ENCODE assay signal across 9 cellular contexts in the genomic region with DNA sequence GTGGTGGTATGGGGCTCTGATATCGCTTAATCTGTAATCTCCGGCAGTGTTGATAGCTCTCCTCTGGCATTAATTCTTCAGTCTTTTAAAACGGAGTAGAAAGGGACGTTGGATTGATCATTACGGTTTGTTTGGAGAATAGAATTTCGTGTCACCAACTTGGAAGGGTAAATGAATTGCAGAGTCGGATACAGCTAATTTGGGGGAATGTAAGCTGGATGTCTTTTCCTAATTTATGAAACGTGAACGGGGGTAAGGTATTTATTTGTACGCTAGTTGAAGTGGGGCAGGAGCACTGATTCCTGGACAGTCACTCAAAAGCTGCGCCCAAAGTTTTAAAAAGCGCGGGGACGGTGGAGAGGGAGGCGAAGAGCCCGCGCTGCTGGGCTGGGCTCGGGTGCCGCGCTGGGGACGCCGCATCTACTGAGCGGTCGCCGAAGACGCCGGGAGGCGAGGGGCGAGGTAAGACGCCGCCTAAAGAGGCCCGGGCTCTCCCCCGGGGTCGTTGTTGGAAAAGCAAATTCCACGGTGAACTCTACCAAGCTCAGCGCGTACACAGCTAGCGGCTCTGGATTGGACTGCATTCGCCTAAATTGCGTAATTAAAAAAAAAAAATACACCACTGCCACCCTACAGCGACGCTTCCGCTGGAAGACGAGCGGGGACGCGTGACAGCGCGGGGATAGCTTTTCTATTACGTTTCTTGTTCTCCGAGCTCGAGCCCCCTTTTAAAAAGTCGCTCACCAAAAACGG.
DNase-seq lines count a peak whose midpoint lies in the region; ATAC-seq, FAIRE-seq and TF ChIP-seq lines count a peak whose summit lies in the region.
"Had no signal": no experiment of that assay in that cellular context is flagged by ENCODE, and none has a peak within 500 bp of the region (broad histone marks: within the 10 kb centered on the region; RNA-seq: fewer than 3 reads in every experiment).

No MANE protein-coding gene starts in this region.

- dilution Hi-C loops in endothelial cell of umbilical vein (cut with MboI; ENCODE audit: extremely low pct_ligation_motif_present, low sequenced_read_pairs), result no loop called here

- H3K36me3 Mint-ChIP-seq in activated CD4-positive, alpha-beta memory T cell treated with anti-CD3 and anti-CD28 coated beads for 36 hours, result no peaks in the 10 kb centered on the region
- H3K36me3 Mint-ChIP-seq in naive thymus-derived CD8-positive, alpha-beta T cell, result peaks cover 0 to 5% (median 0%) of the 10 kb centered on the region in 3 donors

- peak overlapping the region; percentile 2; the same call in 1 of the 2 replicates for H3K9ac ChIP-seq in HUES48 (ENCODE audit: low read depth, low read length)
- no peak overlapping the region for H3K9ac ChIP-seq in endothelial cell of umbilical vein (replicated peaks; ENCODE audit: extremely low read depth, insufficient read depth, low read length)

- H3K27me3 Mint-ChIP-seq in activated CD4-positive, alpha-beta memory T cell treated with anti-CD3 and anti-CD28 coated beads for 36 hours, result peaks cover 37% of the 10 kb centered on the region
- H3K27me3 Mint-ChIP-seq in naive thymus-derived CD8-positive, alpha-beta T cell, result peaks cover 41 to 75% (median 66%) of the 10 kb centered on the region in 5 donors

- CTCF ChIA-PET in activated CD4-positive, alpha-beta memory T cell treated with anti-CD3 and anti-CD28 coated beads for 36 hours (lab: Charles Lee), result interaction anchor here (1.2 to 3.0 kb wide), 6 partner anchors 11 to 563 kb away, joined by 6 to 23 read pairs (median 9); partner anchors contain the start of gene PRDM1
- CTCF ChIA-PET in endothelial cell of umbilical vein (lab: Charles Lee), result interaction anchor here (0.8 to 3.1 kb wide), 5 partner anchors 10 to 563 kb away, joined by 3 to 21 read pairs (median 4); no protein-coding TSS in a partner anchor

- peaks cover 30% of the 10 kb centered on the region for H3K4me1 Mint-ChIP-seq in activated CD4-positive, alpha-beta memory T cell treated with anti-CD3 and anti-CD28 coated beads for 36 hours (ENCODE audit: low read depth)
- H3K4me1 Mint-ChIP-seq in naive thymus-derived CD8-positive, alpha-beta T cell, result peaks cover 17 to 35% (median 25%) of the 10 kb centered on the region in 4 donors

- no peaks in the 10 kb centered on the region for H4K20me1 ChIP-seq in endothelial cell of umbilical vein (replicated peaks; ENCODE audit: control insufficient read depth, extremely low read depth, insufficient read depth, low read length)

- no peak for TF ChIP-seq POLR2A in endothelial cell of umbilical vein (IDR thresholded peaks at IDR 0.05; ENCODE audit: low read depth, low read length)
- TF ChIP-seq POLR2A in uterus (IDR thresholded peaks at IDR 0.05), result no peak

- intact Hi-C loops in activated CD4-positive, alpha-beta memory T cell treated with anti-CD3 and anti-CD28 coated beads for 36 hours (cut with micrococcal nuclease), result loop anchor here (5.0 to 10.0 kb wide), 5 partner anchors 182 to 539 kb away; no protein-coding TSS in a partner anchor
- intact Hi-C loops in endothelial cell of umbilical vein (cut with micrococcal nuclease) (loop anchor here (2.0 to 10.0 kb wide), 5 partner anchors 201 to 561 kb away; no protein-coding TSS in a partner anchor), uterus (cut with DNase I; ENCODE audit: low total_unique reads) (no loop called here)

- no peak for FAIRE-seq in endothelial cell of umbilical vein (lab: Jason Lieb, UNC)
- FAIRE-seq: endometrium had no signal

- H3K27ac ChIP-seq in HUES48 (ENCODE audit: low read depth, low read length), result no peak overlapping the region
- H3K27ac ChIP-seq in endothelial cell of umbilical vein (ENCODE audit: insufficient read depth, low read depth, low read length), result no peak overlapping the region
- peak overlapping the region; percentile 87 to 91 for H3K27ac ChIP-seq in uterus

- H3K4me3 Mint-ChIP-seq in activated CD4-positive, alpha-beta memory T cell treated with anti-CD3 and anti-CD28 coated beads for 36 hours, result peak overlapping the region; percentile 82
- H3K4me3 Mint-ChIP-seq in naive thymus-derived CD8-positive, alpha-beta T cell, result peak overlapping the region; percentile 88 to 98 (median 92)

- H3K36me3 ChIP-seq in HUES48 (ENCODE audit: control insufficient read depth, insufficient read depth, low read length), result no peaks in the 10 kb centered on the region
- H3K36me3 ChIP-seq in endothelial cell of umbilical vein (ENCODE audit: control insufficient read depth in 2 of 2, extremely low read depth in 1 of 2, insufficient read depth in 2 of 2, low read length in 2 of 2), result no peaks in the 10 kb centered on the region
- no peaks in the 10 kb centered on the region for H3K36me3 ChIP-seq in uterus

- peak overlapping the region; percentile 87 for H2AFZ ChIP-seq in endothelial cell of umbilical vein (ENCODE audit: low read depth, low read length)

- TF ChIP-seq CTCF in AG10803 (conservative IDR thresholded peaks at IDR 0.05; ENCODE audit: low read length) (no peak; the same call in 1 of the 2 replicates), endothelial cell of umbilical vein (IDR thresholded peaks at IDR 0.05; ENCODE audit: extremely low read depth in 1 of 2, insufficient read depth in 1 of 2, low read depth in 1 of 2, low read length in 2 of 2) (no peak), uterus (IDR thresholded peaks at IDR 0.05) (no peak)

- H3K4me3 ChIP-seq in AG10803 (ENCODE audit: low read length) (peak overlapping the region; percentile 82), HUES48 (ENCODE audit: low read depth, low read length) (peak overlapping the region; percentile 70), endothelial cell of umbilical vein (replicated peaks in 1 of 3; ENCODE audit: insufficient read depth in 1 of 3, low read depth in 1 of 3, low read length in 3 of 3) (peak overlapping the region; percentile 48 to 64 (median 52)), uterus (peak overlapping the region; percentile 60 to 64)

- peak; percentile 27 to 48 for ATAC-seq in naive thymus-derived CD8-positive, alpha-beta T cell
- ATAC-seq in GM21390 (IDR thresholded peaks at IDR 0.05; ENCODE audit: unreplicated experiment), result no peak

- DNase-seq in AG10803 (ENCODE audit: low read depth) (peak; percentile 66), endothelial cell of umbilical vein (ENCODE audit: low read depth, low spot score) (peak; percentile 4), uterus (peak; percentile 21 to 45), putamen (ENCODE audit: low spot score) (no peak)
- peak; percentile 66 for DNase-seq in activated CD4-positive, alpha-beta memory T cell treated with anti-CD3 and anti-CD28 coated beads for 36 hours
- peak in 9 of 10 donors; percentile 21 to 67 (median 43) for DNase-seq in naive thymus-derived CD8-positive, alpha-beta T cell

- no peaks in the 10 kb centered on the region for H3K9me3 Mint-ChIP-seq in activated CD4-positive, alpha-beta memory T cell treated with anti-CD3 and anti-CD28 coated beads for 36 hours
- H3K9me3 Mint-ChIP-seq in naive thymus-derived CD8-positive, alpha-beta T cell, result peaks cover 0 to 5% (median 0%) of the 10 kb centered on the region in 9 donors

- no TSS peak for BruUV-seq in endothelial cell of umbilical vein (replicated peaks; lab: Mats Ljungman, UMichigan)

- peaks cover 95% of the 10 kb centered on the region for H3K27me3 ChIP-seq in HUES48 (ENCODE audit: control insufficient read depth, insufficient read depth, low read length)
- H3K27me3 ChIP-seq in endothelial cell of umbilical vein (ENCODE audit: control insufficient read depth in 2 of 2, insufficient read depth in 2 of 2, low read length in 2 of 2), result peaks cover 73 to 86% of the 10 kb centered on the region in 2 experiments
- H3K27me3 ChIP-seq in uterus, result peaks cover 0 to 27% of the 10 kb centered on the region in 2 donors

- H3K79me2 ChIP-seq in endothelial cell of umbilical vein (ENCODE audit: control insufficient read depth, insufficient read depth, low read length), result no peaks in the 10 kb centered on the region

- H3K9me1 ChIP-seq in endothelial cell of umbilical vein (replicated peaks; ENCODE audit: control insufficient read depth, extremely low read depth, insufficient read depth, low read length), result no peaks in the 10 kb centered on the region

- H3K4me2 ChIP-seq in endothelial cell of umbilical vein (ENCODE audit: insufficient read depth, low read length), result peak overlapping the region; percentile 87

- POLR2A ChIA-PET in activated CD4-positive, alpha-beta memory T cell treated with anti-CD3 and anti-CD28 coated beads for 36 hours (lab: Charles Lee), result interaction anchor here (0.6 to 4.7 kb wide), 10 partner anchors 12 to 261 kb away, joined by 3 to 59 read pairs (median 4); partner anchors contain the start of gene PRDM1
- POLR2A ChIA-PET in endothelial cell of umbilical vein (lab: Charles Lee), result interaction anchor here (1.1 kb wide), 1 partner anchor 562 kb away, joined by 3 read pairs; no protein-coding TSS in a partner anchor
- POLR2A ChIA-PET in naive thymus-derived CD8-positive, alpha-beta T cell (lab: Charles Lee), result interaction anchor here (0.7 to 3.0 kb wide), 6 partner anchors 11 to 331 kb away, joined by 3 to 18 read pairs (median 5); partner anchors contain the start of gene ATG5

- H3K27ac Mint-ChIP-seq in activated CD4-positive, alpha-beta memory T cell treated with anti-CD3 and anti-CD28 coated beads for 36 hours, result peak overlapping the region; percentile 82
- H3K27ac Mint-ChIP-seq in naive thymus-derived CD8-positive, alpha-beta T cell, result peak overlapping the region in 6 of 10 donors; percentile 44 to 82 (median 68)

- H3K9me3 ChIP-seq in HUES48 (ENCODE audit: control insufficient read depth, insufficient read depth, low read length), result no peaks in the 10 kb centered on the region
- no peaks in the 10 kb centered on the region for H3K9me3 ChIP-seq in endothelial cell of umbilical vein (replicated peaks; ENCODE audit: control insufficient read depth, insufficient read depth, low read length)
- no peaks in the 10 kb centered on the region for H3K9me3 ChIP-seq in uterus

- H3K4me1 ChIP-seq in HUES48 (ENCODE audit: control insufficient read depth, insufficient read depth, low read length) (peaks cover 40% of the 10 kb centered on the region), endothelial cell of umbilical vein (ENCODE audit: control insufficient read depth, extremely low read depth, insufficient read depth, low read length) (peaks cover 22% of the 10 kb centered on the region), uterus (no peaks in the 10 kb centered on the region)

TF ChIP-seq in endothelial cell of umbilical vein, 7 proteins besides CTCF, POLR2A, EP300 and RAD21:
- TF ChIP-seq MYC (IDR thresholded peaks at IDR 0.05; ENCODE audit: low read depth, low read length) (no peak), EZH2 (IDR thresholded peaks at IDR 0.05; ENCODE audit: borderline replicate concordance, low read depth, low read length, severe bottlenecking) (peak; percentile 77)
TF ChIP-seq in endothelial cell of umbilical vein: peak in this region for 1.

Comparison
In these comparisons a context has a peak if more than half of its experiments do, and no peak if none do; other contexts are left out.
1. H3K27ac ChIP-seq: peak in uterus (2 of 2); none in HUES48 (single experiment) and endothelial cell of umbilical vein (single experiment).
2. Peak in every context shown above with its lines, with median percentiles within 50 percentile points of each other: H3K4me3 ChIP-seq.